In genomic region chr6:30640481-30640880, GRCh38 we compare ENCODE assay signal across 1 cellular context.
TF ChIP-seq lines count a peak whose summit lies in the region.

No MANE protein-coding gene starts in this region.

TF ChIP-seq in GM12878, 131 proteins besides CTCF, POLR2A, EP300 and RAD21:
- TF ChIP-seq BACH1 (IDR thresholded peaks at IDR 0.05; ENCODE audit: borderline replicate concordance) = no peak
- no peak for TF ChIP-seq NBN (IDR thresholded peaks at IDR 0.05)
- no peak for TF ChIP-seq ZNF592 (IDR thresholded peaks at IDR 0.05)
- no peak for TF ChIP-seq PBX3 (IDR thresholded peaks at IDR 0.05; ENCODE audit: insufficient replicate concordance, low read depth, low read length)
